ENCODE assay signal across 9 cellular contexts in genomic region chr19:33175886-33176669, GRCh38. TPM values are rescaled to one million over a fixed set of nuclear protein-coding genes. Genes with fewer than 3 reads are reported as not detected.
DNase-seq lines count a peak whose midpoint lies in the region; ATAC-seq and TF ChIP-seq lines count a peak whose summit lies in the region.
"Had no signal": no experiment of that assay in that cellular context is flagged by ENCODE, and none has a peak within 500 bp of the region (broad histone marks: within the 10 kb centered on the region; RNA-seq: fewer than 3 reads in every experiment).

No MANE protein-coding gene starts in this region.

- DNase-seq in COLO668 (lab: John Stamatoyannopoulos, UW; ENCODE audit: unreplicated experiment) (peak; percentile 41), HFF-Myc (ENCODE audit: extremely low read depth, low read depth) (no peak), SJCRH30 (peak; percentile 63), left colon (no peak)
- no peak for DNase-seq in central memory CD8-positive, alpha-beta T cell (ENCODE audit: low spot score in 2 of 2)

- peak overlapping the region; percentile 100 for H3K27ac Mint-ChIP-seq in central memory CD8-positive, alpha-beta T cell (ENCODE audit: low read depth)

- H3K4me3 ChIP-seq in HFF-Myc (replicated peaks; ENCODE audit: low read depth, low read length) (peak overlapping the region; percentile 94), SJCRH30 (peak overlapping the region; percentile 79), subcutaneous abdominal adipose tissue (ENCODE audit: low read depth in 1 of 5, low read length in 5 of 5) (peak overlapping the region; percentile 76 to 90 (median 86))

- H3K27me3 ChIP-seq in SJCRH30: no peaks in the 10 kb centered on the region
- peaks cover 0 to 2% (median 0%) of the 10 kb centered on the region in 5 donors for H3K27me3 ChIP-seq in subcutaneous abdominal adipose tissue (ENCODE audit: control insufficient read depth in 5 of 5, insufficient read depth in 4 of 5, low read length in 5 of 5)

- H3K27ac ChIP-seq in SJCRH30 (peak overlapping the region; percentile 79), subcutaneous abdominal adipose tissue (ENCODE audit: low read depth, low read length) (peak overlapping the region; percentile 84)

- peak; percentile 3 for ATAC-seq in central memory CD8-positive, alpha-beta T cell (replicated peaks; ENCODE audit: extremely low read depth, poor library complexity, severe bottlenecking)
- ATAC-seq in left colon (peak; percentile 10), HG02852 (IDR thresholded peaks at IDR 0.05; ENCODE audit: unreplicated experiment) (no peak), HG03025 (IDR thresholded peaks at IDR 0.05; ENCODE audit: low FRiP score, unreplicated experiment) (no peak)

- peaks cover 57% of the 10 kb centered on the region for H3K4me1 Mint-ChIP-seq in central memory CD8-positive, alpha-beta T cell

- H3K9me3 ChIP-seq in SJCRH30 (replicated peaks) (no peaks in the 10 kb centered on the region), subcutaneous abdominal adipose tissue (ENCODE audit: control insufficient read depth in 5 of 5, low read length in 5 of 5) (no peaks in the 10 kb centered on the region)

- H3K4me3 Mint-ChIP-seq in central memory CD8-positive, alpha-beta T cell: peak overlapping the region; percentile 94

- no peak for TF ChIP-seq CTCF in HFF-Myc (IDR thresholded peaks at IDR 0.05; ENCODE audit: low read depth, low read length, missing control alignments)

- H3K4me1 ChIP-seq in SJCRH30: peaks cover 11% of the 10 kb centered on the region
- H3K4me1 ChIP-seq in subcutaneous abdominal adipose tissue (ENCODE audit: control insufficient read depth in 5 of 5, insufficient read depth in 5 of 5, low read length in 5 of 5): peaks cover 12 to 30% (median 25%) of the 10 kb centered on the region in 5 donors

- intact Hi-C loops in left colon (cut with DNase I, micrococcal nuclease): loop anchor here in 1 of 2 donors (10.0 kb wide), 1 partner anchor 129 kb away; the partner anchor contains the start of gene CEBPA

- H3K27me3 Mint-ChIP-seq in central memory CD8-positive, alpha-beta T cell: peaks cover 10% of the 10 kb centered on the region

- H3K36me3 ChIP-seq in SJCRH30: no peaks in the 10 kb centered on the region
- H3K36me3 ChIP-seq in subcutaneous abdominal adipose tissue (ENCODE audit: control insufficient read depth in 5 of 5, insufficient read depth in 5 of 5, low read length in 5 of 5): no peaks in the 10 kb centered on the region

- H3K36me3 Mint-ChIP-seq in central memory CD8-positive, alpha-beta T cell (ENCODE audit: insufficient read depth): peaks cover 30% of the 10 kb centered on the region

- H3K9ac ChIP-seq in subcutaneous abdominal adipose tissue (ENCODE audit: low read length in 5 of 5): peak overlapping the region; percentile 58 to 92 (median 85)

- H3K9me3 Mint-ChIP-seq in central memory CD8-positive, alpha-beta T cell: no peaks in the 10 kb centered on the region

RNA-seq across cellular contexts. Expression of gene LRP3, which starts 18.1 kb away (rescaled TPM):
- total RNA-seq in SJCRH30 (2014; rRNA removed; shearing (Covaris generic)): 32.0 and 33.4 TPM in 2 replicates
- 10 to 100 TPM in 1 of 2 donors, 1 to 10 TPM in 1; 7.2 to 12.4 TPM for total RNA-seq in left colon

RNA-seq across cellular contexts. Expression of gene WDR88, which starts 44.2 kb away (rescaled TPM):
- not detected in 2 replicates for total RNA-seq in SJCRH30 (2014; rRNA removed; shearing (Covaris generic))
- total RNA-seq in left colon: not detected
- total RNA-seq: subcutaneous adipose tissue had no signal

RNA-seq across cellular contexts. Expression of gene SLC7A10, which starts 49.6 kb away (rescaled TPM):
- not detected in 2 replicates for total RNA-seq in SJCRH30 (2014; rRNA removed; shearing (Covaris generic))
- total RNA-seq in left colon: under 1 TPM in 1 of 2 donors, not detected in 1; 0.22 TPM

Comparison
In these comparisons a context has a peak if more than half of its experiments do, and no peak if none do; other contexts are left out.
1. DNase-seq: peak in COLO668 (single experiment) and SJCRH30 (2 of 2); none in HFF-Myc (single experiment), central memory CD8-positive, alpha-beta T cell (0 of 2) and left colon (0 of 2).
2. ATAC-seq: peak in central memory CD8-positive, alpha-beta T cell (single experiment) and left colon (single experiment); none in HG02852 (single experiment) and HG03025 (single experiment).
3. Peak in every context shown above with its lines, with median percentiles within 50 percentile points of each other: H3K4me3 ChIP-seq.